Comparison of ENCODE assay signal across 10 cellular contexts in genomic region chr10:47165168-47165710, GRCh38.
DNase-seq lines count a peak whose midpoint lies in the region; ATAC-seq, FAIRE-seq and TF ChIP-seq lines count a peak whose summit lies in the region.
"Had no signal": no experiment of that assay in that cellular context is flagged by ENCODE, and none has a peak within 500 bp of the region (broad histone marks: within the 10 kb centered on the region; RNA-seq: fewer than 3 reads in every experiment).

No MANE protein-coding gene starts in this region.

- H2AFZ ChIP-seq in GM12878 (ENCODE audit: control insufficient read depth, low read depth, low read length): no peak overlapping the region

- no peak for TF ChIP-seq EP300 in GM12878 (IDR thresholded peaks at IDR 0.05; ENCODE audit: borderline replicate concordance in 1 of 2, control insufficient read depth in 1 of 2, low read depth in 2 of 2, low read length in 2 of 2)

- no peaks in the 10 kb centered on the region for H4K20me1 ChIP-seq in GM12878 (ENCODE audit: control insufficient read depth, insufficient read depth)

- peak; percentile 37 to 39 for ATAC-seq in activated CD4-positive, CD25-positive, alpha-beta regulatory T cell treated with anti-CD3 and anti-CD28 coated beads, Interleukin-2, amount 50 U/mL, for 24 hours
- ATAC-seq in GM12878 (peak; percentile 14; the same call in 1 of the 3 replicates), memory B cell (ENCODE audit: low read depth) (peak; percentile 43)

- peak overlapping the region; percentile 71 for H3K4me3 Mint-ChIP-seq in memory B cell

- H3K27me3 ChIP-seq in GM12878 (replicated peaks in 1 of 2; ENCODE audit: control insufficient read depth in 2 of 2, insufficient read depth in 2 of 2, low read length in 1 of 2): peaks cover 0 to 3% of the 10 kb centered on the region in 2 experiments; a peak in 1 of 4 replicates
- H3K27me3 ChIP-seq in thymus (ENCODE audit: control insufficient read depth, insufficient read depth): no peaks in the 10 kb centered on the region

- TF ChIP-seq CTCF in GM12878 (IDR thresholded peaks at IDR 0.05 in 2 of 3, conservative IDR thresholded peaks at IDR 0.05 in 1 of 3; ENCODE audit: control insufficient read depth in 2 of 3, extremely low read depth in 1 of 3, insufficient read depth in 1 of 3, low read depth in 3 of 3, low read length in 3 of 3): no peak

- no peak overlapping the region for H3K4me3 ChIP-seq in GM12878
- H3K4me3 ChIP-seq in thymus (ENCODE audit: low read length): peak overlapping the region; percentile 53

- H3K4me2 ChIP-seq in GM12878 (ENCODE audit: control insufficient read depth, insufficient read depth): no peak overlapping the region

- H3K4me1 ChIP-seq in GM12878 (ENCODE audit: control insufficient read depth, insufficient read depth, low read length) (no peaks in the 10 kb centered on the region), thymus (ENCODE audit: control insufficient read depth, insufficient read depth, low read length) (peaks cover 3% of the 10 kb centered on the region)

- POLR2A ChIA-PET in GM12878 (lab: Charles Lee): no interaction called here

- H3K79me2 ChIP-seq in GM12878 (ENCODE audit: control insufficient read depth, insufficient read depth, low read length): no peaks in the 10 kb centered on the region

- no peak for TF ChIP-seq POLR2A in GM12878 (IDR thresholded peaks at IDR 0.05; ENCODE audit: low read depth, low read length)

- peaks cover 5% of the 10 kb centered on the region for H3K4me1 Mint-ChIP-seq in memory B cell

- no TSS peak for BruUV-seq in GM12878 (replicated peaks; lab: Mats Ljungman, UMichigan)

- H3K36me3 ChIP-seq in GM12878 (ENCODE audit: control insufficient read depth in 2 of 2, insufficient read depth in 2 of 2, low read length in 1 of 2): no peaks in the 10 kb centered on the region
- H3K36me3 ChIP-seq in thymus (ENCODE audit: control insufficient read depth, insufficient read depth): no peaks in the 10 kb centered on the region

- H3K9me3 ChIP-seq in GM12878 (replicated peaks; ENCODE audit: control insufficient read depth, insufficient read depth, low read length) (no peaks in the 10 kb centered on the region; the same call in 2 of the 3 replicates), thymus (ENCODE audit: control insufficient read depth) (no peaks in the 10 kb centered on the region)

- FAIRE-seq in GM12878 (lab: Jason Lieb, UNC): no peak

- SMC1A ChIA-PET in GM12878 (lab: Charles Lee; ENCODE audit: uncharacterized antibody, unreplicated experiment): interaction anchor here (0.9 to 1.3 kb wide), 3 partner anchors 9 to 118 kb away, joined by 3 to 4 read pairs (median 3); no protein-coding TSS in a partner anchor

- peaks cover 5% of the 10 kb centered on the region for H3K27me3 Mint-ChIP-seq in memory B cell

- H3K36me3 Mint-ChIP-seq in memory B cell: no peaks in the 10 kb centered on the region

- H3K27ac Mint-ChIP-seq in memory B cell: no peak overlapping the region

- no peak overlapping the region for H3K27ac ChIP-seq in GM12878 (ENCODE audit: control insufficient read depth, insufficient read depth)
- H3K27ac ChIP-seq in thymus (ENCODE audit: low read depth): peak overlapping the region; percentile 70

- RAD21 ChIA-PET in GM12878 (lab: Charles Lee; ENCODE audit: unreplicated experiment): no interaction called here

- intact Hi-C loops in GM12878 (cut with micrococcal nuclease; ENCODE audit: unreplicated experiment): no loop called here

- no peak for DNase-seq in activated CD4-positive, CD25-positive, alpha-beta regulatory T cell (lab: John Stamatoyannopoulos, UW)
- DNase-seq in GM12878 (ENCODE audit: low read depth, low spot score): no peak
- DNase-seq in memory B cell (ENCODE audit: low spot score in 2 of 2): no peak
- no peak for DNase-seq in DMS79 treated with DMSO at 0.1 percent for 48 hours (lab: John Stamatoyannopoulos, UW)
- no peak for DNase-seq in KBM-7
- no peak for DNase-seq in COLO829 (ENCODE audit: low spot score)
- DNase-seq: ACHN; NK-92 treated with Interleukin-12 subunit alpha and Interleukin-12 subunit beta, amount 100 ng/mL, for 24 hours had no signal

- in situ Hi-C loops in GM12878 (cut with MboI): no loop called here
- in situ Hi-C loops in KBM-7 (cut with MboI; ENCODE audit: low pct_unique_long_range_greater_than_20kb, low sequenced_read_pairs): no loop called here

- CTCF ChIA-PET in GM12878 (lab: Yijun Ruan, JAX): no interaction called here

- TF ChIP-seq RAD21 in GM12878 (IDR thresholded peaks at IDR 0.05; ENCODE audit: insufficient read depth, low read depth, low read length): no peak

- no peak overlapping the region for H3K9ac ChIP-seq in GM12878 (ENCODE audit: control insufficient read depth, insufficient read depth, low read length)

- WGBS in GM12878 (ENCODE audit: insufficient coverage, insufficient replicate concordance, low lambda C conversion rate, missing lambda C conversion rate): 22% methylated on average over 7 of the region's 7 CpGs
- 23% methylated on average over 7 of the region's 7 CpGs for WGBS in thymus

- no peaks in the 10 kb centered on the region for H3K9me3 Mint-ChIP-seq in memory B cell

TF ChIP-seq in GM12878, 131 proteins besides CTCF, POLR2A, EP300 and RAD21:
- no peak for TF ChIP-seq USF2 (IDR thresholded peaks at IDR 0.05; ENCODE audit: borderline replicate concordance, low read depth, low read length)
- no peak for TF ChIP-seq ATF7 (IDR thresholded peaks at IDR 0.05; ENCODE audit: low read depth)
- TF ChIP-seq NR2F1 (conservative IDR thresholded peaks at IDR 0.05): no peak
- no peak for TF ChIP-seq MEF2B (IDR thresholded peaks at IDR 0.05; ENCODE audit: partially characterized antibody, poor library complexity, severe bottlenecking)
- TF ChIP-seq, protein P1, sequence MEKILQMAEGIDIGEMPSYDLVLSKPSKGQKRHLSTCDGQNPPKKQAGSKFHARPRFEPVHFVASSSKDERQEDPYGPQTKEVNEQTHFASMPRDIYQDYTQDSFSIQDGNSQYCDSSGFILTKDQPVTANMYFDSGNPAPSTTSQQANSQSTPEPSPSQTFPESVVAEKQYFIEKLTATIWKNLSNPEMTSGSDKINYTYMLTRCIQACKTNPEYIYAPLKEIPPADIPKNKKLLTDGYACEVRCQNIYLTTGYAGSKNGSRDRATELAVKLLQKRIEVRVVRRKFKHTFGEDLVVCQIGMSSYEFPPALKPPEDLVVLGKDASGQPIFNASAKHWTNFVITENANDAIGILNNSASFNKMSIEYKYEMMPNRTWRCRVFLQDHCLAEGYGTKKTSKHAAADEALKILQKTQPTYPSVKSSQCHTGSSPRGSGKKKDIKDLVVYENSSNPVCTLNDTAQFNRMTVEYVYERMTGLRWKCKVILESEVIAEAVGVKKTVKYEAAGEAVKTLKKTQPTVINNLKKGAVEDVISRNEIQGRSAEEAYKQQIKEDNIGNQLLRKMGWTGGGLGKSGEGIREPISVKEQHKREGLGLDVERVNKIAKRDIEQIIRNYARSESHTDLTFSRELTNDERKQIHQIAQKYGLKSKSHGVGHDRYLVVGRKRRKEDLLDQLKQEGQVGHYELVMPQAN (conservative IDR thresholded peaks at IDR 0.05): no peak
- TF ChIP-seq TARDBP (IDR thresholded peaks at IDR 0.05; ENCODE audit: borderline replicate concordance): no peak
- no peak for TF ChIP-seq BMI1 (IDR thresholded peaks at IDR 0.05; ENCODE audit: borderline replicate concordance)
- no peak for TF ChIP-seq JUND (IDR thresholded peaks at IDR 0.05; ENCODE audit: low read depth, low read length)
- TF ChIP-seq, protein P2, sequence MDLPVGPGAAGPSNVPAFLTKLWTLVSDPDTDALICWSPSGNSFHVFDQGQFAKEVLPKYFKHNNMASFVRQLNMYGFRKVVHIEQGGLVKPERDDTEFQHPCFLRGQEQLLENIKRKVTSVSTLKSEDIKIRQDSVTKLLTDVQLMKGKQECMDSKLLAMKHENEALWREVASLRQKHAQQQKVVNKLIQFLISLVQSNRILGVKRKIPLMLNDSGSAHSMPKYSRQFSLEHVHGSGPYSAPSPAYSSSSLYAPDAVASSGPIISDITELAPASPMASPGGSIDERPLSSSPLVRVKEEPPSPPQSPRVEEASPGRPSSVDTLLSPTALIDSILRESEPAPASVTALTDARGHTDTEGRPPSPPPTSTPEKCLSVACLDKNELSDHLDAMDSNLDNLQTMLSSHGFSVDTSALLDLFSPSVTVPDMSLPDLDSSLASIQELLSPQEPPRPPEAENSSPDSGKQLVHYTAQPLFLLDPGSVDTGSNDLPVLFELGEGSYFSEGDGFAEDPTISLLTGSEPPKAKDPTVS (IDR thresholded peaks at IDR 0.05; ENCODE audit: low read depth, low read length): no peak
- TF ChIP-seq TAF1 (IDR thresholded peaks at IDR 0.05; ENCODE audit: borderline replicate concordance, low read depth, low read length): no peak
